1 cellular context compared by ENCODE assay signal in the genomic region with DNA sequence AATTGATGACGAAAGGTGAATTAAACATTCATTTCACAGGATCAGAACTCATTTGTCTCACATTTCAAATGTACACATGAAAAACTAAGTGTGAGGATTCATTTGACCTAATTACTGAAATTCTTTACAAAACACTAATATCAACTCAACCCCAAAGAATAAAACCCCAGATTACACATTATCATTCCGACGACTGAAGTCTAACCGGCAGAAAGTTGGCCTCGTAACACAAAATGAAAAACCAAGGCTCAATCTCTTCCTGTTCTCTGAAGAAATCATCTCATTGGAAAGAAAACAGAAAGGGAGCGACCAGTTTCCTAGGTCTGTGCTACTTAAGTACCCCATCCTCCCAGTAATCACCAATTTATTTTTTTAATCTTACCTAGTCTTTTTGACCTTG.
TF ChIP-seq lines count a peak whose summit lies in the region.

No MANE protein-coding gene starts in this region.

TF ChIP-seq in SK-N-SH treated with all-trans-retinoic acid at 6 μM for 48 hours, 23 proteins besides CTCF, POLR2A, EP300 and RAD21 (continued from another document):
- TF ChIP-seq, protein P1, sequence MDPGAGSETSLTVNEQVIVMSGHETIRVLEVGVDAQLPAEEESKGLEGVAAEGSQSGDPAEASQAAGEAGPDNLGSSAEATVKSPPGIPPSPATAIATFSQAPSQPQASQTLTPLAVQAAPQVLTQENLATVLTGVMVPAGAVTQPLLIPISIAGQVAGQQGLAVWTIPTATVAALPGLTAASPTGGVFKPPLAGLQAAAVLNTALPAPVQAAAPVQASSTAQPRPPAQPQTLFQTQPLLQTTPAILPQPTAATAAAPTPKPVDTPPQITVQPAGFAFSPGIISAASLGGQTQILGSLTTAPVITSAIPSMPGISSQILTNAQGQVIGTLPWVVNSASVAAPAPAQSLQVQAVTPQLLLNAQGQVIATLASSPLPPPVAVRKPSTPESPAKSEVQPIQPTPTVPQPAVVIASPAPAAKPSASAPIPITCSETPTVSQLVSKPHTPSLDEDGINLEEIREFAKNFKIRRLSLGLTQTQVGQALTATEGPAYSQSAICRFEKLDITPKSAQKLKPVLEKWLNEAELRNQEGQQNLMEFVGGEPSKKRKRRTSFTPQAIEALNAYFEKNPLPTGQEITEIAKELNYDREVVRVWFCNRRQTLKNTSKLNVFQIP (CRISPR knock-in tag; IDR thresholded peaks at IDR 0.05; ENCODE audit: borderline replicate concordance, low read depth): no peak
- TF ChIP-seq ZNF565 (CRISPR knock-in tag; conservative IDR thresholded peaks at IDR 0.05; ENCODE audit: low read depth) (no peak), OSR1 (CRISPR knock-in tag; IDR thresholded peaks at IDR 0.05) (no peak), ZNF8 (CRISPR knock-in tag; IDR thresholded peaks at IDR 0.05) (no peak), ARNTL (CRISPR knock-in tag; IDR thresholded peaks at IDR 0.05; ENCODE audit: borderline replicate concordance, low read depth) (no peak), BACH2 (CRISPR knock-in tag; IDR thresholded peaks at IDR 0.05; ENCODE audit: borderline replicate concordance) (no peak), TCF4 (CRISPR knock-in tag; IDR thresholded peaks at IDR 0.05; ENCODE audit: borderline replicate concordance) (no peak), RARB (CRISPR knock-in tag; IDR thresholded peaks at IDR 0.05) (no peak), SNAI2 (CRISPR knock-in tag; IDR thresholded peaks at IDR 0.05) (no peak)
- TF ChIP-seq, protein P2, sequence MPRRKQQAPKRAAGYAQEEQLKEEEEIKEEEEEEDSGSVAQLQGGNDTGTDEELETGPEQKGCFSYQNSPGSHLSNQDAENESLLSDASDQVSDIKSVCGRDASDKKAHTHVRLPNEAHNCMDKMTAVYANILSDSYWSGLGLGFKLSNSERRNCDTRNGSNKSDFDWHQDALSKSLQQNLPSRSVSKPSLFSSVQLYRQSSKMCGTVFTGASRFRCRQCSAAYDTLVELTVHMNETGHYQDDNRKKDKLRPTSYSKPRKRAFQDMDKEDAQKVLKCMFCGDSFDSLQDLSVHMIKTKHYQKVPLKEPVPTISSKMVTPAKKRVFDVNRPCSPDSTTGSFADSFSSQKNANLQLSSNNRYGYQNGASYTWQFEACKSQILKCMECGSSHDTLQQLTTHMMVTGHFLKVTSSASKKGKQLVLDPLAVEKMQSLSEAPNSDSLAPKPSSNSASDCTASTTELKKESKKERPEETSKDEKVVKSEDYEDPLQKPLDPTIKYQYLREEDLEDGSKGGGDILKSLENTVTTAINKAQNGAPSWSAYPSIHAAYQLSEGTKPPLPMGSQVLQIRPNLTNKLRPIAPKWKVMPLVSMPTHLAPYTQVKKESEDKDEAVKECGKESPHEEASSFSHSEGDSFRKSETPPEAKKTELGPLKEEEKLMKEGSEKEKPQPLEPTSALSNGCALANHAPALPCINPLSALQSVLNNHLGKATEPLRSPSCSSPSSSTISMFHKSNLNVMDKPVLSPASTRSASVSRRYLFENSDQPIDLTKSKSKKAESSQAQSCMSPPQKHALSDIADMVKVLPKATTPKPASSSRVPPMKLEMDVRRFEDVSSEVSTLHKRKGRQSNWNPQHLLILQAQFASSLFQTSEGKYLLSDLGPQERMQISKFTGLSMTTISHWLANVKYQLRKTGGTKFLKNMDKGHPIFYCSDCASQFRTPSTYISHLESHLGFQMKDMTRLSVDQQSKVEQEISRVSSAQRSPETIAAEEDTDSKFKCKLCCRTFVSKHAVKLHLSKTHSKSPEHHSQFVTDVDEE (CRISPR knock-in tag; IDR thresholded peaks at IDR 0.05): no peak
